In genomic region chr1:205890631-205891030, GRCh38 we compare ENCODE assay signal across 12 cellular contexts. TPM values are rescaled to one million over a fixed set of nuclear protein-coding genes. Genes with fewer than 3 reads are reported as not detected.
"Had no signal": no experiment of that assay in that cellular context is flagged by ENCODE, and none has a peak within 500 bp of the region (broad histone marks: within the 10 kb centered on the region; RNA-seq: fewer than 3 reads in every experiment).

No MANE protein-coding gene starts in this region.

RNA-seq across cellular contexts. Expression of gene PM20D1, which starts 40.7 kb away (rescaled TPM):
- total RNA-seq: chondrocyte, dermis blood vessel endothelial cell, fibroblast of lung, fibroblast of villous mesenchyme, glomerular endothelial cell, hepatocyte had no signal

RNA-seq across cellular contexts. Expression of gene SLC26A9, which starts 52.6 kb away (rescaled TPM):
- total RNA-seq: activated CD4-positive, alpha-beta memory T cell treated with anti-CD3 and anti-CD28 coated beads, Interleukin-2, amount 10 ng/mL, durations not matched to agents 7 days and 5 days; activated CD4-positive, alpha-beta T cell treated with anti-CD3 and anti-CD28 coated beads, Interleukin-2, amount 10 ng/mL, durations not matched to agents 7 days and 5 days; activated naive CD4-positive, alpha-beta T cell treated with anti-CD3 and anti-CD28 coated beads, Interleukin-2, amount 50 U/mL, for 72 hours; activated naive CD8-positive, alpha-beta T cell treated with anti-CD3 and anti-CD28 coated beads, Interleukin-2, amount 10 ng/mL, durations not matched to agents 7 days and 5 days; activated T-cell treated with anti-CD3 and anti-CD28 coated beads, Interleukin-2, amount 50 U/mL, for 72 hours; chondrocyte; dermis blood vessel endothelial cell; fibroblast of lung; fibroblast of villous mesenchyme; T-helper 2 cell treated with Interferon-gamma antibody and Interleukin-4, amounts not matched to agents 100 ng/mL and 5 ng/mL, for 36 hours had no signal
